Comparison of ENCODE assay signal across 11 cellular contexts in the genomic region with DNA sequence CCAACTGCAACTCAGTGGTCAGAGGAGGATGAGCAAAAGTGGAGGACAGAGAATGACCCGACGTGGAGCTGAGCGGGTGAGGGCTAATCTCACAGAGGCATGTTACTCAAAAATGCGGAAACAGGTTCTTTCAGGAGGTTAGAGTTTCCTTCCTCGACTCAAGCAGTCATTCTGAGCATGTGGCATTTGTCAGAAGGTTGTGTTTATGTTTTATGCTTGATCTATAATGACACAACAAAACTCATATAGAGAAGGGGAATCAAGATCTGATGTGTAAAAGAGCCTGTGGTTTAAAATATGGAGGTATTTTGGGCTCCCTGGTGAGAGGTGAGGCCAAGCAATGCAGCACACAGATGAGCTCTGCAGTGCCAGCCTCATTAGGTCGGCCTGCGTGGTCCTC.
DNase-seq lines count a peak whose midpoint lies in the region; ATAC-seq, FAIRE-seq and TF ChIP-seq lines count a peak whose summit lies in the region.
"Had no signal": no experiment of that assay in that cellular context is flagged by ENCODE, and none has a peak within 500 bp of the region (broad histone marks: within the 10 kb centered on the region; RNA-seq: fewer than 3 reads in every experiment).

No MANE protein-coding gene starts in this region.

- peak overlapping the region; percentile 8; the same call in 1 of the 2 replicates for H3K9ac ChIP-seq in OCI-LY1 (ENCODE audit: low read length)

- H3K9me2 ChIP-seq in OCI-LY1 (ENCODE audit: low read depth, low read length): no peaks in the 10 kb centered on the region

- FAIRE-seq in GM12891 (lab: Jason Lieb, UNC): peak; percentile 95
- FAIRE-seq: endothelial cell of umbilical vein had no signal

- no peak for TF ChIP-seq CTCF in OCI-LY1 (IDR thresholded peaks at IDR 0.05; ENCODE audit: low read length)

- peak overlapping the region; percentile 22; the same call in 1 of the 2 replicates for H3K4me2 ChIP-seq in OCI-LY1 (ENCODE audit: low read length)

- H3K27ac ChIP-seq in OCI-LY1 (ENCODE audit: low read depth, low read length, poor library complexity, severe bottlenecking): peak overlapping the region; percentile 90
- H3K27ac ChIP-seq: SJCRH30 had no signal

- H3K9me3 ChIP-seq in OCI-LY1 (ENCODE audit: low read length): peaks cover 3% of the 10 kb centered on the region; the same call in 1 of the 2 replicates
- H3K9me3 ChIP-seq: SJCRH30 had no signal

- DNase-seq in GM12891 (ENCODE audit: insufficient read length, low spot score): no peak
- no peak for DNase-seq in A172 (ENCODE audit: low spot score)
- no peak for DNase-seq in iPS-NIHi7 (ENCODE audit: extremely low spot score)
- DNase-seq in NCI-H524 treated with DMSO at 0.1 percent for 48 hours (lab: John Stamatoyannopoulos, UW): no peak
- no peak for DNase-seq in COLO668 (lab: John Stamatoyannopoulos, UW; ENCODE audit: unreplicated experiment)
- DNase-seq: NCI-H2081 treated with DMSO at 0.1 percent for 48 hours, SJCRH30 had no signal

- H2AFZ ChIP-seq in OCI-LY1 (ENCODE audit: low read length): no peak overlapping the region

- no peaks in the 10 kb centered on the region for H3K79me2 ChIP-seq in OCI-LY1 (ENCODE audit: insufficient read depth, low read length)

- H3F3A ChIP-seq in OCI-LY1 (ENCODE audit: insufficient read depth, low read length): no peaks in the 10 kb centered on the region

- H3K36me3 ChIP-seq in OCI-LY1 (ENCODE audit: insufficient read depth, low read length): no peaks in the 10 kb centered on the region
- H3K36me3 ChIP-seq: SJCRH30 had no signal

- peak; percentile 45 for ATAC-seq in GM19455 (IDR thresholded peaks at IDR 0.05; ENCODE audit: unreplicated experiment)
- ATAC-seq in HG03025 (IDR thresholded peaks at IDR 0.05; ENCODE audit: low FRiP score, unreplicated experiment): peak; percentile 83

- no peak for TF ChIP-seq POLR2A in GM12891 (IDR thresholded peaks at IDR 0.05; ENCODE audit: low read depth, low read length)

- H3K4me1 ChIP-seq in OCI-LY1 (ENCODE audit: insufficient read depth, low read length, severe bottlenecking): peaks cover 63% of the 10 kb centered on the region
- H3K4me1 ChIP-seq: SJCRH30 had no signal

- H4K20me1 ChIP-seq in OCI-LY1 (ENCODE audit: insufficient read depth, low read length): no peaks in the 10 kb centered on the region

- H3K4me3 ChIP-seq in OCI-LY1 (ENCODE audit: low read depth, low read length, poor library complexity, severe bottlenecking): no peak overlapping the region
- H3K4me3 ChIP-seq: SJCRH30 had no signal

- no peaks in the 10 kb centered on the region for H3K27me3 ChIP-seq in OCI-LY1 (ENCODE audit: insufficient read depth, low read length)
- H3K27me3 ChIP-seq: SJCRH30 had no signal

TF ChIP-seq in GM12891, 5 proteins besides CTCF, POLR2A, EP300 and RAD21:
- TF ChIP-seq POLR2AphosphoS5 (IDR thresholded peaks at IDR 0.05; ENCODE audit: low read depth, low read length) (no peak), TAF1 (IDR thresholded peaks at IDR 0.05; ENCODE audit: low read depth, low read length) (no peak), POU2F2 (IDR thresholded peaks at IDR 0.05; ENCODE audit: low read depth, low read length) (no peak), PAX5 (IDR thresholded peaks at IDR 0.05; ENCODE audit: insufficient read depth, low read length, severe bottlenecking) (no peak), SPI1 (IDR thresholded peaks at IDR 0.05; ENCODE audit: low read depth, low read length) (peak; percentile 73)
